ENCODE assay signal across 22 cellular contexts in the genomic region with DNA sequence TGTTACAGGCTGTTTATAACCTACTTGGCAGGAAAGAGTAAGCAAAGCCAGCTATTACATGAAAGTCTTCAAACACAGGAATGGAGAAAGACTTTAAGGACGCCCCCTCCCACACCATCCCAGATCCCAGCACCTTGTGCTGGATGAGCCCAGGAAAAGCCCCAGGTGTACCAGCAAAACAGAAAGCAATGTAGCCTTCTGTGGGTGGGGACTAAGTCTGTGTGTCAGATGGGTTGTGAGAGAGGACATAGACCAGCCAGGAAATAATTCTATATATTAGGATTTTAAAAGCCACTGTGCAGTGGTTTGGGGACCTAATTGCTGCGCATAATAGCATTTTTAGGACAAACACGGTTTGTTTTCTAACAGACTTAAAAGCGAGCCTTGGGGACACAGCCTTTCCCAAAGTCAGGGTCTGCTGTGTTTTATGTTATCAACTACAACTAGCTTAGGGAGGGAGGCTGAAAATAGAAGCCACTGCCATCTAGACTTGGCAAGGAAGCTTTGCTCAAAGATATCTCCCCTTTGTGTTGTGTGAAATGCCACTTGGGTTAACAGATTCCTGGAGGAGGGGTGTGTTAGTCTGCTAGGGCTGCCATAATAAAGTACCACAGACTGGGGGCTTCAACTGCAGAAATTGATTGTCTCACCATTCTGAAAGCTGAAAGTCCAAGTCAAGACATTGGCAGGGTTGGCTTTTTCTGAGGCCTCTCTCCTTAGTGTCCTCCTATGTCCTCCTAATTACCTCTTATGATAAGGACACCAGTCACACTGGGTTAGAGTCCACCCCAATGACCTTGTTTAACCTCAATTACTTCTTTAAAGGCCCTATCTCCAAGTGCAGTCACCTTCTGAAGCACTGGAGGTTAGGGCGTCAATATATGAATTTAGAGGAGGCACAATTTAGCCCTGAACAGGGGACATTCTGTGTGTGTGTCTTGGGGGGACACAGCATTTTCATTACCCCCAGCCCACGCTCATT. TPM values are rescaled to one million over a fixed set of nuclear protein-coding genes. Genes with fewer than 3 reads are reported as not detected.
"Had no signal": no experiment of that assay in that cellular context is flagged by ENCODE, and none has a peak within 500 bp of the region (broad histone marks: within the 10 kb centered on the region; RNA-seq: fewer than 3 reads in every experiment).

No MANE protein-coding gene starts in this region.

- DNase-seq: activated CD4-positive, alpha-beta T cell treated with anti-CD3 and anti-CD28 coated beads for 4 hours; activated CD8-positive, alpha-beta T cell treated with anti-CD3 and anti-CD28 coated beads for 36 hours; activated effector memory CD4-positive, alpha-beta T cell treated with Interleukin-2 at 50 U/mL for 16 hours; activated naive CD4-positive, alpha-beta T cell; activated T-cell treated with anti-CD3 and anti-CD28 coated beads, Interleukin-2, amount 50 U/mL, for 24 hours; body of pancreas; Karpas-422; NCI-H1105; NCI-H1436; NCI-H187; NCI-H2081; NCI-H510A treated with DMSO at 0.1 percent for 48 hours; NCI-H69; NK-92 treated with Interleukin-12 subunit alpha and Interleukin-12 subunit beta, amount 100 ng/mL, for 24 hours; OCI-M1; RPMI8226; SHP77 had no signal

- ATAC-seq: activated CD4-positive, CD25-positive, alpha-beta regulatory T cell treated with anti-CD3 and anti-CD28 coated beads, Interleukin-2, amount 50 U/mL, for 24 hours; activated CD8-positive, alpha-beta T cell treated with anti-CD3 and anti-CD28 coated beads for 36 hours; body of pancreas; Panc1; SK-N-SH treated with all-trans-retinoic acid at 6 μM for 48 hours had no signal

RNA-seq across cellular contexts. Expression of a gene that starts 17.2 kb away (rescaled TPM):
- total RNA-seq: activated CD8-positive, alpha-beta T cell treated with anti-CD3 and anti-CD28 coated beads for 36 hours; bronchial epithelial cell; SJSA1 had no signal
